1 cellular context compared by ENCODE assay signal in genomic region chr7:123534383-123535260, GRCh38.
TF ChIP-seq lines count a peak whose summit lies in the region.

Gene IQUB (minus strand): TSS chr7:123534595. CDS start chr7:123512340, 22,255 bp downstream.

TF ChIP-seq in GM12878, 131 proteins besides CTCF, POLR2A, EP300 and RAD21 (continued from another document and continues in another):
- TF ChIP-seq, protein P1, sequence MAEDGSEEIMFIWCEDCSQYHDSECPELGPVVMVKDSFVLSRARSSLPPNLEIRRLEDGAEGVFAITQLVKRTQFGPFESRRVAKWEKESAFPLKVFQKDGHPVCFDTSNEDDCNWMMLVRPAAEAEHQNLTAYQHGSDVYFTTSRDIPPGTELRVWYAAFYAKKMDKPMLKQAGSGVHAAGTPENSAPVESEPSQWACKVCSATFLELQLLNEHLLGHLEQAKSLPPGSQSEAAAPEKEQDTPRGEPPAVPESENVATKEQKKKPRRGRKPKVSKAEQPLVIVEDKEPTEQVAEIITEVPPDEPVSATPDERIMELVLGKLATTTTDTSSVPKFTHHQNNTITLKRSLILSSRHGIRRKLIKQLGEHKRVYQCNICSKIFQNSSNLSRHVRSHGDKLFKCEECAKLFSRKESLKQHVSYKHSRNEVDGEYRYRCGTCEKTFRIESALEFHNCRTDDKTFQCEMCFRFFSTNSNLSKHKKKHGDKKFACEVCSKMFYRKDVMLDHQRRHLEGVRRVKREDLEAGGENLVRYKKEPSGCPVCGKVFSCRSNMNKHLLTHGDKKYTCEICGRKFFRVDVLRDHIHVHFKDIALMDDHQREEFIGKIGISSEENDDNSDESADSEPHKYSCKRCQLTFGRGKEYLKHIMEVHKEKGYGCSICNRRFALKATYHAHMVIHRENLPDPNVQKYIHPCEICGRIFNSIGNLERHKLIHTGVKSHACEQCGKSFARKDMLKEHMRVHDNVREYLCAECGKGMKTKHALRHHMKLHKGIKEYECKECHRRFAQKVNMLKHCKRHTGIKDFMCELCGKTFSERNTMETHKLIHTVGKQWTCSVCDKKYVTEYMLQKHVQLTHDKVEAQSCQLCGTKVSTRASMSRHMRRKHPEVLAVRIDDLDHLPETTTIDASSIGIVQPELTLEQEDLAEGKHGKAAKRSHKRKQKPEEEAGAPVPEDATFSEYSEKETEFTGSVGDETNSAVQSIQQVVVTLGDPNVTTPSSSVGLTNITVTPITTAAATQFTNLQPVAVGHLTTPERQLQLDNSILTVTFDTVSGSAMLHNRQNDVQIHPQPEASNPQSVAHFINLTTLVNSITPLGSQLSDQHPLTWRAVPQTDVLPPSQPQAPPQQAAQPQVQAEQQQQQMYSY (CRISPR knock-in tag; IDR thresholded peaks at IDR 0.05) = no peak
- TF ChIP-seq, protein P2, sequence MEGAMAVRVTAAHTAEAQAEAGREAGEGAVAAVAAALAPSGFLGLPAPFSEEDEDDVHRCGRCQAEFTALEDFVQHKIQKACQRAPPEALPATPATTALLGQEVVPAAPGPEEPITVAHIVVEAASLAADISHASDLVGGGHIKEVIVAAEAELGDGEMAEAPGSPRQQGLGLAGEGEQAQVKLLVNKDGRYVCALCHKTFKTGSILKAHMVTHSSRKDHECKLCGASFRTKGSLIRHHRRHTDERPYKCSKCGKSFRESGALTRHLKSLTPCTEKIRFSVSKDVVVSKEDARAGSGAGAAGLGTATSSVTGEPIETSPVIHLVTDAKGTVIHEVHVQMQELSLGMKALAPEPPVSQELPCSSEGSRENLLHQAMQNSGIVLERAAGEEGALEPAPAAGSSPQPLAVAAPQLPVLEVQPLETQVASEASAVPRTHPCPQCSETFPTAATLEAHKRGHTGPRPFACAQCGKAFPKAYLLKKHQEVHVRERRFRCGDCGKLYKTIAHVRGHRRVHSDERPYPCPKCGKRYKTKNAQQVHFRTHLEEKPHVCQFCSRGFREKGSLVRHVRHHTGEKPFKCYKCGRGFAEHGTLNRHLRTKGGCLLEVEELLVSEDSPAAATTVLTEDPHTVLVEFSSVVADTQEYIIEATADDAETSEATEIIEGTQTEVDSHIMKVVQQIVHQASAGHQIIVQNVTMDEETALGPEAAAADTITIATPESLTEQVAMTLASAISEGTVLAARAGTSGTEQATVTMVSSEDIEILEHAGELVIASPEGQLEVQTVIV (IDR thresholded peaks at IDR 0.05; ENCODE audit: borderline replicate concordance, partially characterized antibody) = no peak
- TF ChIP-seq ZNF217 (IDR thresholded peaks at IDR 0.05) (no peak), HCFC1 (IDR thresholded peaks at IDR 0.05; ENCODE audit: low read length) (no peak), NFXL1 (IDR thresholded peaks at IDR 0.05; ENCODE audit: borderline replicate concordance) (no peak), KAT2A (conservative IDR thresholded peaks at IDR 0.05; ENCODE audit: control insufficient read depth, low read depth, low read length) (no peak), KDM1A (IDR thresholded peaks at IDR 0.05; ENCODE audit: borderline replicate concordance) (no peak), MXI1 (IDR thresholded peaks at IDR 0.05; ENCODE audit: low read depth, low read length) (peak; percentile 22; the same call in 1 of the 2 replicates), TARDBP (IDR thresholded peaks at IDR 0.05; ENCODE audit: borderline replicate concordance) (no peak), SMC3 (IDR thresholded peaks at IDR 0.05; ENCODE audit: borderline replicate concordance, low read length) (no peak), IRF3 (IDR thresholded peaks at IDR 0.05) (no peak), RFX5 (IDR thresholded peaks at IDR 0.05; ENCODE audit: low read depth, low read length) (0 out of 2 replicates have a peak, but pooled peaks have one; percentile 12), FOXK2 (IDR thresholded peaks at IDR 0.05) (no peak), PML (IDR thresholded peaks at IDR 0.05; ENCODE audit: low read length) (no peak), ZNF274 (IDR thresholded peaks at IDR 0.05; ENCODE audit: insufficient read depth, insufficient read length) (no peak), ETV6 (conservative IDR thresholded peaks at IDR 0.05 in 1 of 2, IDR thresholded peaks at IDR 0.05 in 1 of 2; ENCODE audit: borderline replicate concordance in 1 of 2, low read depth in 1 of 2) (no peak), TAF1 (IDR thresholded peaks at IDR 0.05; ENCODE audit: borderline replicate concordance, low read depth, low read length) (no peak), NBN (IDR thresholded peaks at IDR 0.05) (peak; percentile 95), WRNIP1 (IDR thresholded peaks at IDR 0.05; ENCODE audit: borderline replicate concordance, low read depth, low read length) (no peak), CBFB (IDR thresholded peaks at IDR 0.05; ENCODE audit: low read depth) (no peak), CHD4 (IDR thresholded peaks at IDR 0.05) (no peak), E2F4 (IDR thresholded peaks at IDR 0.05; ENCODE audit: low read depth, low read length) (no peak), SMAD1 (IDR thresholded peaks at IDR 0.05; ENCODE audit: low read depth, partially characterized antibody) (peak; percentile 56), POLR2AphosphoS2 (IDR thresholded peaks at IDR 0.05; ENCODE audit: low read depth, low read length) (no peak; the same call in 1 of the 2 replicates), RELB (IDR thresholded peaks at IDR 0.05; ENCODE audit: low read depth) (peak; percentile 78; the same call in 1 of the 2 replicates), KLF5 (IDR thresholded peaks at IDR 0.05; ENCODE audit: partially characterized antibody) (no peak), RBBP5 (conservative IDR thresholded peaks at IDR 0.05) (no peak), USF2 (IDR thresholded peaks at IDR 0.05; ENCODE audit: borderline replicate concordance, low read depth, low read length) (no peak), RELA (IDR thresholded peaks at IDR 0.05; ENCODE audit: borderline replicate concordance, partially characterized antibody) (no peak), ASH2L (IDR thresholded peaks at IDR 0.05; ENCODE audit: borderline replicate concordance, low read depth) (no peak), NRF1 (conservative IDR thresholded peaks at IDR 0.05; ENCODE audit: low read depth, low read length) (no peak), STAT1 (conservative IDR thresholded peaks at IDR 0.05) (no peak), SMARCA5 (IDR thresholded peaks at IDR 0.05) (no peak), NFIC (IDR thresholded peaks at IDR 0.05; ENCODE audit: low read depth, low read length) (no peak), SUZ12 (IDR thresholded peaks at IDR 0.05; ENCODE audit: unreplicated experiment) (no peak), CBX5 (IDR thresholded peaks at IDR 0.05; ENCODE audit: low read depth) (no peak)
- TF ChIP-seq, protein P3, sequence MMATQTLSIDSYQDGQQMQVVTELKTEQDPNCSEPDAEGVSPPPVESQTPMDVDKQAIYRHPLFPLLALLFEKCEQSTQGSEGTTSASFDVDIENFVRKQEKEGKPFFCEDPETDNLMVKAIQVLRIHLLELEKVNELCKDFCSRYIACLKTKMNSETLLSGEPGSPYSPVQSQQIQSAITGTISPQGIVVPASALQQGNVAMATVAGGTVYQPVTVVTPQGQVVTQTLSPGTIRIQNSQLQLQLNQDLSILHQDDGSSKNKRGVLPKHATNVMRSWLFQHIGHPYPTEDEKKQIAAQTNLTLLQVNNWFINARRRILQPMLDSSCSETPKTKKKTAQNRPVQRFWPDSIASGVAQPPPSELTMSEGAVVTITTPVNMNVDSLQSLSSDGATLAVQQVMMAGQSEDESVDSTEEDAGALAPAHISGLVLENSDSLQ (IDR thresholded peaks at IDR 0.05) = peak; percentile 72
- TF ChIP-seq, protein P4, sequence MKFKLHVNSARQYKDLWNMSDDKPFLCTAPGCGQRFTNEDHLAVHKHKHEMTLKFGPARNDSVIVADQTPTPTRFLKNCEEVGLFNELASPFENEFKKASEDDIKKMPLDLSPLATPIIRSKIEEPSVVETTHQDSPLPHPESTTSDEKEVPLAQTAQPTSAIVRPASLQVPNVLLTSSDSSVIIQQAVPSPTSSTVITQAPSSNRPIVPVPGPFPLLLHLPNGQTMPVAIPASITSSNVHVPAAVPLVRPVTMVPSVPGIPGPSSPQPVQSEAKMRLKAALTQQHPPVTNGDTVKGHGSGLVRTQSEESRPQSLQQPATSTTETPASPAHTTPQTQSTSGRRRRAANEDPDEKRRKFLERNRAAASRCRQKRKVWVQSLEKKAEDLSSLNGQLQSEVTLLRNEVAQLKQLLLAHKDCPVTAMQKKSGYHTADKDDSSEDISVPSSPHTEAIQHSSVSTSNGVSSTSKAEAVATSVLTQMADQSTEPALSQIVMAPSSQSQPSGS (IDR thresholded peaks at IDR 0.05; ENCODE audit: low read length) = no peak
- TF ChIP-seq, protein P5, sequence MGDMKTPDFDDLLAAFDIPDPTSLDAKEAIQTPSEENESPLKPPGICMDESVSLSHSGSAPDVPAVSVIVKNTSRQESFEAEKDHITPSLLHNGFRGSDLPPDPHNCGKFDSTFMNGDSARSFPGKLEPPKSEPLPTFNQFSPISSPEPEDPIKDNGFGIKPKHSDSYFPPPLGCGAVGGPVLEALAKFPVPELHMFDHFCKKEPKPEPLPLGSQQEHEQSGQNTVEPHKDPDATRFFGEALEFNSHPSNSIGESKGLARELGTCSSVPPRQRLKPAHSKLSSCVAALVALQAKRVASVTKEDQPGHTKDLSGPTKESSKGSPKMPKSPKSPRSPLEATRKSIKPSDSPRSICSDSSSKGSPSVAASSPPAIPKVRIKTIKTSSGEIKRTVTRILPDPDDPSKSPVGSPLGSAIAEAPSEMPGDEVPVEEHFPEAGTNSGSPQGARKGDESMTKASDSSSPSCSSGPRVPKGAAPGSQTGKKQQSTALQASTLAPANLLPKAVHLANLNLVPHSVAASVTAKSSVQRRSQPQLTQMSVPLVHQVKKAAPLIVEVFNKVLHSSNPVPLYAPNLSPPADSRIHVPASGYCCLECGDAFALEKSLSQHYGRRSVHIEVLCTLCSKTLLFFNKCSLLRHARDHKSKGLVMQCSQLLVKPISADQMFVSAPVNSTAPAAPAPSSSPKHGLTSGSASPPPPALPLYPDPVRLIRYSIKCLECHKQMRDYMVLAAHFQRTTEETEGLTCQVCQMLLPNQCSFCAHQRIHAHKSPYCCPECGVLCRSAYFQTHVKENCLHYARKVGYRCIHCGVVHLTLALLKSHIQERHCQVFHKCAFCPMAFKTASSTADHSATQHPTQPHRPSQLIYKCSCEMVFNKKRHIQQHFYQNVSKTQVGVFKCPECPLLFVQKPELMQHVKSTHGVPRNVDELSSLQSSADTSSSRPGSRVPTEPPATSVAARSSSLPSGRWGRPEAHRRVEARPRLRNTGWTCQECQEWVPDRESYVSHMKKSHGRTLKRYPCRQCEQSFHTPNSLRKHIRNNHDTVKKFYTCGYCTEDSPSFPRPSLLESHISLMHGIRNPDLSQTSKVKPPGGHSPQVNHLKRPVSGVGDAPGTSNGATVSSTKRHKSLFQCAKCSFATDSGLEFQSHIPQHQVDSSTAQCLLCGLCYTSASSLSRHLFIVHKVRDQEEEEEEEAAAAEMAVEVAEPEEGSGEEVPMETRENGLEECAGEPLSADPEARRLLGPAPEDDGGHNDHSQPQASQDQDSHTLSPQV (IDR thresholded peaks at IDR 0.05) = no peak
- TF ChIP-seq, protein P6, sequence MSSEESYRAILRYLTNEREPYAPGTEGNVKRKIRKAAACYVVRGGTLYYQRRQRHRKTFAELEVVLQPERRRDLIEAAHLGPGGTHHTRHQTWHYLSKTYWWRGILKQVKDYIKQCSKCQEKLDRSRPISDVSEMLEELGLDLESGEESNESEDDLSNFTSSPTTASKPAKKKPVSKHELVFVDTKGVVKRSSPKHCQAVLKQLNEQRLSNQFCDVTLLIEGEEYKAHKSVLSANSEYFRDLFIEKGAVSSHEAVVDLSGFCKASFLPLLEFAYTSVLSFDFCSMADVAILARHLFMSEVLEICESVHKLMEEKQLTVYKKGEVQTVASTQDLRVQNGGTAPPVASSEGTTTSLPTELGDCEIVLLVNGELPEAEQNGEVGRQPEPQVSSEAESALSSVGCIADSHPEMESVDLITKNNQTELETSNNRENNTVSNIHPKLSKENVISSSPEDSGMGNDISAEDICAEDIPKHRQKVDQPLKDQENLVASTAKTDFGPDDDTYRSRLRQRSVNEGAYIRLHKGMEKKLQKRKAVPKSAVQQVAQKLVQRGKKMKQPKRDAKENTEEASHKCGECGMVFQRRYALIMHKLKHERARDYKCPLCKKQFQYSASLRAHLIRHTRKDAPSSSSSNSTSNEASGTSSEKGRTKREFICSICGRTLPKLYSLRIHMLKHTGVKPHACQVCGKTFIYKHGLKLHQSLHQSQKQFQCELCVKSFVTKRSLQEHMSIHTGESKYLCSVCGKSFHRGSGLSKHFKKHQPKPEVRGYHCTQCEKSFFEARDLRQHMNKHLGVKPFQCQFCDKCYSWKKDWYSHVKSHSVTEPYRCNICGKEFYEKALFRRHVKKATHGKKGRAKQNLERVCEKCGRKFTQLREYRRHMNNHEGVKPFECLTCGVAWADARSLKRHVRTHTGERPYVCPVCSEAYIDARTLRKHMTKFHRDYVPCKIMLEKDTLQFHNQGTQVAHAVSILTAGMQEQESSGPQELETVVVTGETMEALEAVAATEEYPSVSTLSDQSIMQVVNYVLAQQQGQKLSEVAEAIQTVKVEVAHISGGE (CRISPR knock-in tag; IDR thresholded peaks at IDR 0.05) = no peak
